In the genomic region with DNA sequence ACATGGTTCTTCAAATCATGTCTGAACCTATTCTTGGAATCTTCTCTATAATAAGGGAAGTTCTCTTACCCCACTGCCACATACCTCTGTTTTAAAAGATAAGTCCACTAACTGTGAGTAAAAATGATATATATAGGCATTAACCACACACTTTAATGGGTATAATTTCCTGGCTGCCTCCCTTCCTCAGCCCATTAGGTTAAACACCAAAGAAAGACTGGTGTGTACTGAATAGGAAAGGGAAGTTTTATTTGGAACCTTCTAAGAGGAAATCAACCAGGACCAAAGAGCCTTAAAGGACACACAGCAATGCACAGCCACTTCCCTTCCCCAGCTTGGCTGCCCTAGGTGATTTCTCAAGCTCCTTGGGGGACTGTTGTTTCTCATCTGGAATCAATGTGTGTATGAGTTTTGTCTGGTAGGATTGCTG, we compare ENCODE assay signal across 13 cellular contexts. TPM values are rescaled to one million over a fixed set of nuclear protein-coding genes. Genes with fewer than 3 reads are reported as not detected.
A peak's percentile ranks its signal among the peaks of the same experiment; 100 is the strongest.
DNase-seq lines count a peak whose midpoint lies in the region; ATAC-seq and TF ChIP-seq lines count a peak whose summit lies in the region.
"Had no signal": no experiment of that assay in that cellular context is flagged by ENCODE, and none has a peak within 500 bp of the region (broad histone marks: within the 10 kb centered on the region; RNA-seq: fewer than 3 reads in every experiment).

No MANE protein-coding gene starts in this region.

- peaks cover 12% of the 10 kb centered on the region for H3K36me3 ChIP-seq in A673 (ENCODE audit: insufficient read depth, low read length, poor library complexity, severe bottlenecking)

- DNase-seq in A673 (ENCODE audit: low spot score) (no peak), GF-D8 (lab: John Stamatoyannopoulos, UW) (peak; percentile 94), SKM-1 (lab: John Stamatoyannopoulos, UW; ENCODE audit: unreplicated experiment) (peak; percentile 59), fibroblast of peridontal ligament (ENCODE audit: extremely low read depth) (peak; percentile 27), nucleus accumbens (lab: John Stamatoyannopoulos, UW) (no peak), NCI-H1436 treated with DMSO at 0.1 percent for 48 hours (lab: John Stamatoyannopoulos, UW) (no peak)
- no peak for DNase-seq in activated CD4-positive, alpha-beta T cell treated with anti-CD3 and anti-CD28 coated beads, Interleukin-2, amount 50 U/mL, for 4 hours
- DNase-seq: activated CD4-positive, alpha-beta T cell treated with anti-CD3 and anti-CD28 coated beads for 48 hours; GM23248; midbrain; stimulated activated CD8-positive, alpha-beta memory T cell treated with anti-CD3 and anti-CD28 coated beads, Interleukin-4, amount 100 ng/mL, for 48 hours; SW 1271 had no signal

- no peak for ATAC-seq in GM19395 (IDR thresholded peaks at IDR 0.05; ENCODE audit: unreplicated experiment)

- no peak for TF ChIP-seq CTCF in A673 (conservative IDR thresholded peaks at IDR 0.05; ENCODE audit: low read depth, low read length)

- H3K27me3 ChIP-seq in A673 (replicated peaks; ENCODE audit: insufficient read depth, low read depth, low read length, poor library complexity), result no peaks in the 10 kb centered on the region

- no peaks in the 10 kb centered on the region for H3K4me1 ChIP-seq in A673 (ENCODE audit: insufficient read depth, low read length, poor library complexity, severe bottlenecking)

- BruUV-seq in A673 (replicated peaks; lab: Mats Ljungman, UMichigan), result TSS peak; percentile 11

- POLR2A ChIA-PET in A673 (lab: Charles Lee; ENCODE audit: low non-redundant PET), result no interaction called here

- H3K27ac ChIP-seq in A673 (ENCODE audit: low read depth, low read length, poor library complexity, severe bottlenecking), result no peak overlapping the region
- H3K27ac ChIP-seq: GM23248 had no signal

- no peaks in the 10 kb centered on the region for H3K9me3 ChIP-seq in A673 (ENCODE audit: low read depth, low read length, poor library complexity, severe bottlenecking)

- intact Hi-C loops in A673 (cut with micrococcal nuclease; ENCODE audit: unreplicated experiment), result no loop called here

- H3K4me3 ChIP-seq in A673 (ENCODE audit: low read depth, low read length, poor library complexity, severe bottlenecking), result no peak overlapping the region
- H3K4me3 ChIP-seq: GM23248 had no signal

- CTCF ChIA-PET in A673 (lab: Charles Lee), result no interaction called here

RNA-seq across cellular contexts. Expression of gene WBP1L, which starts 5.0 kb away (rescaled TPM):
- 20.0 and 20.3 TPM in 2 replicates for total RNA-seq in A673 (2021)

RNA-seq across cellular contexts. Expression of gene SFXN2, which starts 24.3 kb away (rescaled TPM):
- 19.5 and 24.6 TPM in 2 replicates for total RNA-seq in A673 (2021)

RNA-seq across cellular contexts. Expression of gene ARL3, which starts 24.5 kb away (rescaled TPM):
- total RNA-seq in A673 (2021), result 14.9 and 17.2 TPM in 2 replicates

Comparison
In these comparisons a context has a peak if more than half of its experiments do, and no peak if none do; other contexts are left out.
1. DNase-seq: peak in GF-D8 (single experiment), SKM-1 (single experiment) and fibroblast of peridontal ligament (single experiment); none in A673 (single experiment), nucleus accumbens (0 of 56), activated CD4-positive, alpha-beta T cell treated with anti-CD3 and anti-CD28 coated beads, Interleukin-2, amount 50 U/mL, for 4 hours (0 of 2) and NCI-H1436 treated with DMSO at 0.1 percent for 48 hours (single experiment).